In the genomic region with DNA sequence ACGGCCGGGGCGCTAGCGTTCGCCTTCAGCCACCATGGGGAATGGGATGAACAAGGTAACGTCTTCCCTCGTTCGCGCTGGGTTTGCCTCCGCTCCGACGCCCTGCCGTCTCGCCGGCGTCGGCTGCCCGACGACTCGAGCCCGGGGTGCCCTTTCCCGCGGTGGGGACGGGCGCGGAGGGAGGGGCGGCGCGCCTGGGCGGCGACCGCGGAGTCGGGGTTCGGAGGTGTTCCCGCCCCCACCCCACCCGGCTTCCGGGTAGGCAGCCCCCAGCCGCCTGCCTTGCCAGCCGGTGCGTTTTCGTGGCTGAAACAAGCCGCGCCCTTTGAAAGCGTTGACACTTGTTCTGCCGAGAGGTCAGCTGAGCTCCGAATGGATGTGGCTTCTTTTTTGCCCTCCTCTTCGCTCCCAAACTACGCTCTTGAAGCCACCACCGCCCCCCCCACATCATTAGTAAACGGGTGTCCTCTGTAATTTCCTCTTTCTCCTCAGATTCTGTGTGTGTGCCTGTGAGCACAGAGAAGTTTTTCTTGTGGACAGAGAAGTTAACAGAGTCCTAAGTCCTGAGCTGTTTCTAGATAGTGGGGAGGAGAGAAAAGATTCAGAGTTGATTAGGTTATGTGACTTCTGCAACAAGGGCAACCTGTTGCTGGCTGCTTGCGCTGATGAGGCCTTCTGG, we compare ENCODE assay signal across 8 cellular contexts. TPM values are rescaled to one million over a fixed set of nuclear protein-coding genes. Genes with fewer than 3 reads are reported as not detected.
DNase-seq lines count a peak whose midpoint lies in the region; ATAC-seq and TF ChIP-seq lines count a peak whose summit lies in the region.

No MANE protein-coding gene starts in this region.

- CTCF ChIA-PET in SK-N-SH (lab: Yijun Ruan, JAX) = no interaction called here
- CTCF ChIA-PET in MCF 10A (lab: Yijun Ruan, JAX) = interaction anchor here (0.7 to 1.4 kb wide), 3 partner anchors 31 to 104 kb away, joined by 3 read pairs; no protein-coding TSS in a partner anchor

- H3K79me2 ChIP-seq in SK-N-SH (ENCODE audit: insufficient read depth) = no peaks in the 10 kb centered on the region

- WGBS in SK-N-SH (ENCODE audit: low lambda C conversion rate) = 4% methylated on average over 36 of the region's 52 CpGs

- no peaks in the 10 kb centered on the region for H3K9me3 Mint-ChIP-seq in MCF 10A (ENCODE audit: unreplicated experiment)

- H3K4me3 Mint-ChIP-seq in MCF 10A (ENCODE audit: unreplicated experiment) = peak overlapping the region; percentile 91

- H2AFZ ChIP-seq in SK-N-SH (ENCODE audit: low read depth) = peak overlapping the region; percentile 88

- TF ChIP-seq RAD21 in SK-N-SH (IDR thresholded peaks at IDR 0.05; ENCODE audit: low read length) = no peak

- POLR2A ChIA-PET in SK-N-SH (lab: Yijun Ruan, JAX) = no interaction called here
- POLR2A ChIA-PET in MCF 10A (lab: Yijun Ruan, JAX) = interaction anchor here (0.6 to 2.6 kb wide), 18 partner anchors 13 to 1193 kb away, joined by 3 to 27 read pairs (median 4); no protein-coding TSS in a partner anchor

- TF ChIP-seq CTCF in SK-N-SH (IDR thresholded peaks at IDR 0.05) (no peak), MCF 10A (IDR thresholded peaks at IDR 0.05; ENCODE audit: unreplicated experiment) (no peak)

- H3K4me1 Mint-ChIP-seq in MCF 10A (ENCODE audit: insufficient read depth, unreplicated experiment) = peaks cover 40% of the 10 kb centered on the region

- peaks cover 23% of the 10 kb centered on the region for H3K27me3 ChIP-seq in SK-N-SH (ENCODE audit: insufficient read depth)
- no peaks in the 10 kb centered on the region for H3K27me3 ChIP-seq in layer of hippocampus (ENCODE audit: control insufficient read depth, insufficient read depth, low read length)

- no peaks in the 10 kb centered on the region for H3K27me3 Mint-ChIP-seq in MCF 10A (ENCODE audit: insufficient read depth, unreplicated experiment)

- H3K36me3 ChIP-seq in SK-N-SH (replicated peaks in 1 of 2; ENCODE audit: control insufficient read depth in 1 of 2, insufficient read depth in 2 of 2, low read length in 1 of 2) = no peaks in the 10 kb centered on the region

- H3K4me1 ChIP-seq in SK-N-SH (ENCODE audit: control insufficient read depth in 1 of 2, insufficient read depth in 2 of 2, low read depth in 1 of 2, low read length in 1 of 2) = peaks cover 0 to 14% of the 10 kb centered on the region in 2 experiments; a peak in 1 of 4 replicates

- TF ChIP-seq POLR2A in GM18505 (IDR thresholded peaks at IDR 0.05; ENCODE audit: borderline replicate concordance, extremely low read depth, insufficient read depth, insufficient read length) = peak; percentile 83

- no peaks in the 10 kb centered on the region for H3K9me2 ChIP-seq in SK-N-SH

- peak; percentile 30 for ATAC-seq in GM18505 (IDR thresholded peaks at IDR 0.05; ENCODE audit: unreplicated experiment)
- peak; percentile 15 for ATAC-seq in HG02884 (IDR thresholded peaks at IDR 0.05; ENCODE audit: unreplicated experiment)

- TF ChIP-seq EP300 in SK-N-SH (IDR thresholded peaks at IDR 0.05; ENCODE audit: borderline replicate concordance in 1 of 2, low read depth in 1 of 2, low read length in 1 of 2) = no peak

- no TSS peak for BruUV-seq in MCF 10A (replicated peaks; lab: Mats Ljungman, UMichigan)

- intact Hi-C loops in MCF 10A (cut with micrococcal nuclease) = loop anchor here (1.0 to 10.0 kb wide), 5 partner anchors 68 to 260 kb away; no protein-coding TSS in a partner anchor

- peak overlapping the region; percentile 77 for H3K9ac ChIP-seq in SK-N-SH

- no peaks in the 10 kb centered on the region for H3F3A ChIP-seq in SK-N-SH (replicated peaks; ENCODE audit: insufficient read depth)

- peaks cover 11% of the 10 kb centered on the region for H3K36me3 Mint-ChIP-seq in MCF 10A (ENCODE audit: insufficient read depth, unreplicated experiment)

- H3K27ac ChIP-seq in SK-N-SH (ENCODE audit: low read depth in 2 of 2, low read length in 1 of 2) (peak overlapping the region; percentile 74 to 94; a peak in 3 of 4 replicates), layer of hippocampus (ENCODE audit: low read depth, low read length) (peak overlapping the region; percentile 98)

- H3K27ac Mint-ChIP-seq in MCF 10A (ENCODE audit: low read depth, unreplicated experiment) = peak overlapping the region; percentile 96

- DNase-seq in SK-N-SH = no peak
- DNase-seq in MCF 10A (ENCODE audit: unreplicated experiment) = peak; percentile 68
- peak; percentile 73 for DNase-seq in stimulated activated CD4-positive, alpha-beta T cell treated with anti-CD3 and anti-CD28 coated beads, Interleukin-4, amount 100 ng/mL, for 1 hour
- DNase-seq in midbrain (lab: John Stamatoyannopoulos, UW) = no peak
- DNase-seq in DMS 273 treated with DMSO at 0.1 percent for 48 hours (lab: John Stamatoyannopoulos, UW) = no peak

- peak overlapping the region; percentile 98 for H3K4me2 ChIP-seq in SK-N-SH

- H4K20me1 ChIP-seq in SK-N-SH (ENCODE audit: insufficient read depth) = no peaks in the 10 kb centered on the region

- peak overlapping the region; percentile 88 to 89 for H3K4me3 ChIP-seq in SK-N-SH (ENCODE audit: low read depth in 2 of 2, low read length in 1 of 2)

- H3K9me3 ChIP-seq in SK-N-SH = no peaks in the 10 kb centered on the region

TF ChIP-seq in SK-N-SH, 30 proteins besides CTCF, POLR2A, EP300 and RAD21:
- TF ChIP-seq SIN3A (IDR thresholded peaks at IDR 0.05; ENCODE audit: borderline replicate concordance, low read depth, low read length) (0 out of 2 replicates have a peak, but pooled peaks have one; percentile 16), MAX (IDR thresholded peaks at IDR 0.05; ENCODE audit: low read depth) (peak; percentile 26; the same call in 1 of the 2 replicates), NRF1 (IDR thresholded peaks at IDR 0.05; ENCODE audit: low read depth, low read length) (no peak), USF2 (IDR thresholded peaks at IDR 0.05; ENCODE audit: borderline replicate concordance, low read depth, low read length) (no peak), ELF1 (IDR thresholded peaks at IDR 0.05) (0 out of 2 replicates have a peak, but pooled peaks have one; percentile 34)
TF ChIP-seq in SK-N-SH: peak in this region for 3.

RNA-seq across cellular contexts. Expression of gene DUSP22, which starts 0.4 kb away (rescaled TPM):
- polyA plus RNA-seq in SK-N-SH (2012; rRNA removed) = 5.6 and 6.8 TPM in 2 replicates
- 6.5 and 6.7 TPM in 2 replicates for polyA plus RNA-seq in SK-N-SH (2012; cell fraction: cytosol; rRNA removed)
- 30.6 and 31.7 TPM in 2 replicates for polyA plus RNA-seq in SK-N-SH (2012; cell fraction: nucleus; rRNA removed)
- total RNA-seq in MCF 10A (2022) = 29.4 and 40.7 TPM in 2 replicates

Comparison
In these comparisons a context has a peak if more than half of its experiments do, and no peak if none do; other contexts are left out.
1. DNase-seq: peak in MCF 10A (single experiment) and stimulated activated CD4-positive, alpha-beta T cell treated with anti-CD3 and anti-CD28 coated beads, Interleukin-4, amount 100 ng/mL, for 1 hour (single experiment); none in SK-N-SH (single experiment), midbrain (single experiment) and DMS 273 treated with DMSO at 0.1 percent for 48 hours (single experiment).